In genomic region chr5:153223376-153223775, GRCh38 we compare ENCODE assay signal across 16 cellular contexts.
DNase-seq lines count a peak whose midpoint lies in the region; ATAC-seq, FAIRE-seq and TF ChIP-seq lines count a peak whose summit lies in the region.
"Had no signal": no experiment of that assay in that cellular context is flagged by ENCODE, and none has a peak within 500 bp of the region (broad histone marks: within the 10 kb centered on the region; RNA-seq: fewer than 3 reads in every experiment).

No MANE protein-coding gene starts in this region.

- 53 to 58% methylated on average over 6 of the region's 6 CpGs for WGBS in pancreas, 2 donors

- H3K27ac ChIP-seq in foreskin keratinocyte = no peak overlapping the region
- H3K27ac ChIP-seq in temporal lobe (ENCODE audit: low read depth, low read length) = peak overlapping the region; percentile 12
- H3K27ac ChIP-seq in pancreas = no peak overlapping the region

- peaks cover 25% of the 10 kb centered on the region for H3K4me1 ChIP-seq in foreskin keratinocyte
- H3K4me1 ChIP-seq in pancreas = no peaks in the 10 kb centered on the region
- H3K4me1 ChIP-seq: Caco-2, HAP-1 had no signal

- intact Hi-C loops in pancreas (cut with DNase I) = no loop called here

- TF ChIP-seq CTCF in foreskin keratinocyte (conservative IDR thresholded peaks at IDR 0.05) (no peak), pancreas (IDR thresholded peaks at IDR 0.05) (no peak)

- DNase-seq in H54 (ENCODE audit: insufficient read length, low spot score) = peak; percentile 1
- DNase-seq in RPMI7951 (ENCODE audit: low read depth) = peak; percentile 2
- no peak for DNase-seq in foreskin keratinocyte
- no peak for DNase-seq in GM12891 (ENCODE audit: insufficient read length, low spot score)
- DNase-seq in pancreas = no peak
- no peak for DNase-seq in NCI-H748 treated with DMSO at 0.1 percent for 48 hours (lab: John Stamatoyannopoulos, UW)
- DNase-seq: Caco-2; CD4-positive, CD25-positive, alpha-beta regulatory T cell; DMS153; NCI-H1417 treated with DMSO at 0.1 percent for 48 hours; NCI-H1930; NCI-H2171; NCI-H69 had no signal

- no peak overlapping the region for H3K4me3 ChIP-seq in pancreas
- H3K4me3 ChIP-seq: HAP-1 had no signal

- no peaks in the 10 kb centered on the region for H3K27me3 ChIP-seq in foreskin keratinocyte
- H3K27me3 ChIP-seq in pancreas = no peaks in the 10 kb centered on the region

- no peaks in the 10 kb centered on the region for H3K9me3 ChIP-seq in pancreas
- H3K9me3 ChIP-seq: Caco-2, HAP-1 had no signal

- FAIRE-seq in H54 (lab: Jason Lieb, UNC) = no peak
- FAIRE-seq in GM12891 (lab: Jason Lieb, UNC) = no peak
- FAIRE-seq in pancreas (lab: Jason Lieb, UNC) = no peak
- FAIRE-seq: GM19239 had no signal

- TF ChIP-seq POLR2A in H54 (IDR thresholded peaks at IDR 0.05; ENCODE audit: low read depth, low read length) = no peak
- no peak for TF ChIP-seq POLR2A in GM12891 (IDR thresholded peaks at IDR 0.05; ENCODE audit: low read depth, low read length)

- no peaks in the 10 kb centered on the region for H3K36me3 ChIP-seq in pancreas
- H3K36me3 ChIP-seq: HAP-1 had no signal

- peak; percentile 43 for ATAC-seq in foreskin keratinocyte
- ATAC-seq in pancreas = no peak

TF ChIP-seq in GM12891, 5 proteins besides CTCF, POLR2A, EP300 and RAD21:
- TF ChIP-seq TAF1 (IDR thresholded peaks at IDR 0.05; ENCODE audit: low read depth, low read length) (no peak), POLR2AphosphoS5 (IDR thresholded peaks at IDR 0.05; ENCODE audit: low read depth, low read length) (no peak)

Comparison
In these comparisons a context has a peak if more than half of its experiments do, and no peak if none do; other contexts are left out.
1. DNase-seq: peak in H54 (single experiment) and RPMI7951 (single experiment); none in foreskin keratinocyte (0 of 2), GM12891 (single experiment), pancreas (0 of 6) and NCI-H748 treated with DMSO at 0.1 percent for 48 hours (single experiment).